In the genomic region with DNA sequence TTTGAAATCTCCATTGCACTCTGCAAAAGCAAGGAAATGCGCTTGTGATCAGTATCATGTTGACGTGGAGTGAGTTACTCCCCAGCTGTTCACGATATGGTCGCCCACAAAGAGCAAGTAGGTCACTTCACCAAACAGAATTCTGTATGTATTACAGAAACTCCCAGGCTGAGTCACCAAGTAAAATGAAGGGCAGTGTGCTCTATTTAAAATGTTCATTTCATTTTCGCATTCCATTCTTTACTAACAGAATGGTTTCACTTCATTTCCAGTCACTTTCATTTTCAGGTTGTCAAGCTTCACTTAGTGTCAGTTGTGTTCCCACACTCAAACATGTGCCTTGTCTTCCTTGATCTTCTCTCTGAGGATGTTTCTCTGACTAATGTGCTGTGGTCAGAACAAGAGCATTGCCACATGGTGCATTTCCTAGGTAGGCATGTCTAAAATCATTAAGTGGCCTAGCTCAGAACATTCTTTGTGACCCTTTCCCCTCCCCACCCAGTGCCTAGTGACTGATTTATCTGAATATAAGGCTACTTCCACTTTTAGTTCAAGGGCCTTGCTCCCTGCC, we compare ENCODE assay signal across 8 cellular contexts.
DNase-seq lines count a peak whose midpoint lies in the region; ATAC-seq, FAIRE-seq and TF ChIP-seq lines count a peak whose summit lies in the region.

No MANE protein-coding gene starts in this region.

- H3K4me3 Mint-ChIP-seq in activated naive CD4-positive, alpha-beta T cell treated with anti-CD3 and anti-CD28 coated beads for 36 hours = peak overlapping the region; percentile 11
- no peak overlapping the region for H3K4me3 Mint-ChIP-seq in GM23338

- H3K4me1 Mint-ChIP-seq in activated naive CD4-positive, alpha-beta T cell treated with anti-CD3 and anti-CD28 coated beads for 36 hours (ENCODE audit: low read depth) = peaks cover 48% of the 10 kb centered on the region
- peaks cover 13% of the 10 kb centered on the region for H3K4me1 Mint-ChIP-seq in GM23338

- H3K4me2 ChIP-seq in GM23338 = no peak overlapping the region

- CTCF ChIA-PET in activated naive CD4-positive, alpha-beta T cell treated with anti-CD3 and anti-CD28 coated beads for 36 hours (lab: Charles Lee) = interaction anchor here (0.6 to 1.6 kb wide), 5 partner anchors 15 to 577 kb away, joined by 3 to 5 read pairs (median 4); no protein-coding TSS in a partner anchor

- H3K9me2 ChIP-seq in GM23338 (ENCODE audit: insufficient read depth) = peaks cover 4% of the 10 kb centered on the region; the same call in 1 of the 2 replicates

- TF ChIP-seq CTCF in NB4 (IDR thresholded peaks at IDR 0.05; ENCODE audit: low read depth, low read length) (no peak), heart right ventricle (IDR thresholded peaks at IDR 0.05) (no peak), GM23338 (conservative IDR thresholded peaks at IDR 0.05; ENCODE audit: low read depth in 2 of 2) (no peak)

- H3K79me2 ChIP-seq in GM23338 (replicated peaks; ENCODE audit: insufficient read depth) = no peaks in the 10 kb centered on the region

- DNase-seq in GM18507 (ENCODE audit: extremely low spot score, insufficient read length, low read depth) (peak; percentile 50), NB4 (ENCODE audit: low read depth) (peak; percentile 87), heart right ventricle (peak in 1 of 2 donors; percentile 25), NCI-H2107 (lab: John Stamatoyannopoulos, UW) (no peak), GM23338 (ENCODE audit: low spot score) (no peak)
- peak; percentile 74 for DNase-seq in activated naive CD4-positive, alpha-beta T cell treated with anti-CD3 and anti-CD28 coated beads for 36 hours
- peak; percentile 18 for DNase-seq in stimulated activated CD4-positive, alpha-beta T cell treated with anti-CD3 and anti-CD28 coated beads, Interleukin-12 subunit alpha, Interleukin-12 subunit beta, amount 100 ng/mL, for 4 hours

- H3K9me3 Mint-ChIP-seq in activated naive CD4-positive, alpha-beta T cell treated with anti-CD3 and anti-CD28 coated beads for 36 hours = no peaks in the 10 kb centered on the region
- no peaks in the 10 kb centered on the region for H3K9me3 Mint-ChIP-seq in GM23338

- FAIRE-seq in GM18507 (lab: Jason Lieb, UNC) = peak; percentile 99

- intact Hi-C loops in activated naive CD4-positive, alpha-beta T cell treated with anti-CD3 and anti-CD28 coated beads for 36 hours (cut with micrococcal nuclease) = loop anchor here (1.0 to 2.0 kb wide), 9 partner anchors 21 to 608 kb away; a partner anchor contains a TSS
- intact Hi-C loops in heart right ventricle (cut with DNase I) = loop anchor here in 1 of 10 donors (10.0 kb wide), 1 partner anchor 256 kb away; no protein-coding TSS in a partner anchor

- peak; percentile 94 for ATAC-seq in HG02571 (IDR thresholded peaks at IDR 0.05; ENCODE audit: unreplicated experiment)
- ATAC-seq in heart right ventricle = peak in 7 of 8 donors; percentile 69 to 85 (median 74)
- ATAC-seq in GM23338 = no peak

- H3K27ac Mint-ChIP-seq in activated naive CD4-positive, alpha-beta T cell treated with anti-CD3 and anti-CD28 coated beads for 36 hours = peak overlapping the region; percentile 57
- no peak overlapping the region for H3K27ac Mint-ChIP-seq in GM23338

- no peaks in the 10 kb centered on the region for H3K9me3 ChIP-seq in heart right ventricle

- H3K36me3 ChIP-seq in heart right ventricle = no peaks in the 10 kb centered on the region
- H3K36me3 ChIP-seq in GM23338 (ENCODE audit: insufficient read depth) = no peaks in the 10 kb centered on the region

- no peak overlapping the region for H2AFZ ChIP-seq in GM23338

- H3F3A ChIP-seq in GM23338 (replicated peaks; ENCODE audit: low read depth) = no peaks in the 10 kb centered on the region

- TF ChIP-seq POLR2A in NB4 (IDR thresholded peaks at IDR 0.05; ENCODE audit: extremely low read depth, insufficient read length) = no peak

- no peaks in the 10 kb centered on the region for H3K36me3 Mint-ChIP-seq in activated naive CD4-positive, alpha-beta T cell treated with anti-CD3 and anti-CD28 coated beads for 36 hours (ENCODE audit: low read depth)
- no peaks in the 10 kb centered on the region for H3K36me3 Mint-ChIP-seq in GM23338 (ENCODE audit: low read depth)

- no peaks in the 10 kb centered on the region for H3K27me3 Mint-ChIP-seq in activated naive CD4-positive, alpha-beta T cell treated with anti-CD3 and anti-CD28 coated beads for 36 hours (ENCODE audit: low read depth)
- peaks cover 2% of the 10 kb centered on the region for H3K27me3 Mint-ChIP-seq in GM23338 (ENCODE audit: insufficient read depth, low read depth, poor library complexity)

- H3K4me3 ChIP-seq in NB4 (ENCODE audit: low read depth, low read length) (peak overlapping the region; percentile 33), heart right ventricle (peak overlapping the region in 6 of 10 donors; percentile 4 to 34 (median 18)), GM23338 (no peak overlapping the region)

- 50 to 65% methylated on average over 5 of the region's 5 CpGs for WGBS in heart right ventricle, 2 donors

- peak overlapping the region; percentile 9 to 81 (median 55) for H3K27ac ChIP-seq in heart right ventricle
- H3K27ac ChIP-seq in GM23338 (ENCODE audit: low read depth) = no peak overlapping the region

- H3K27me3 ChIP-seq in heart right ventricle = no peaks in the 10 kb centered on the region
- no peaks in the 10 kb centered on the region for H3K27me3 ChIP-seq in GM23338 (ENCODE audit: insufficient read depth)

- H3K4me1 ChIP-seq in heart right ventricle = peaks cover 0 to 55% (median 30%) of the 10 kb centered on the region in 9 donors
- no peaks in the 10 kb centered on the region; the same call in 1 of the 2 replicates for H3K4me1 ChIP-seq in GM23338 (ENCODE audit: insufficient read depth)

- H4K20me1 ChIP-seq in GM23338 (replicated peaks; ENCODE audit: insufficient read depth) = no peaks in the 10 kb centered on the region

TF ChIP-seq in GM23338, 12 proteins besides CTCF, POLR2A, EP300 and RAD21 (continues in another document):
- TF ChIP-seq, protein P1, sequence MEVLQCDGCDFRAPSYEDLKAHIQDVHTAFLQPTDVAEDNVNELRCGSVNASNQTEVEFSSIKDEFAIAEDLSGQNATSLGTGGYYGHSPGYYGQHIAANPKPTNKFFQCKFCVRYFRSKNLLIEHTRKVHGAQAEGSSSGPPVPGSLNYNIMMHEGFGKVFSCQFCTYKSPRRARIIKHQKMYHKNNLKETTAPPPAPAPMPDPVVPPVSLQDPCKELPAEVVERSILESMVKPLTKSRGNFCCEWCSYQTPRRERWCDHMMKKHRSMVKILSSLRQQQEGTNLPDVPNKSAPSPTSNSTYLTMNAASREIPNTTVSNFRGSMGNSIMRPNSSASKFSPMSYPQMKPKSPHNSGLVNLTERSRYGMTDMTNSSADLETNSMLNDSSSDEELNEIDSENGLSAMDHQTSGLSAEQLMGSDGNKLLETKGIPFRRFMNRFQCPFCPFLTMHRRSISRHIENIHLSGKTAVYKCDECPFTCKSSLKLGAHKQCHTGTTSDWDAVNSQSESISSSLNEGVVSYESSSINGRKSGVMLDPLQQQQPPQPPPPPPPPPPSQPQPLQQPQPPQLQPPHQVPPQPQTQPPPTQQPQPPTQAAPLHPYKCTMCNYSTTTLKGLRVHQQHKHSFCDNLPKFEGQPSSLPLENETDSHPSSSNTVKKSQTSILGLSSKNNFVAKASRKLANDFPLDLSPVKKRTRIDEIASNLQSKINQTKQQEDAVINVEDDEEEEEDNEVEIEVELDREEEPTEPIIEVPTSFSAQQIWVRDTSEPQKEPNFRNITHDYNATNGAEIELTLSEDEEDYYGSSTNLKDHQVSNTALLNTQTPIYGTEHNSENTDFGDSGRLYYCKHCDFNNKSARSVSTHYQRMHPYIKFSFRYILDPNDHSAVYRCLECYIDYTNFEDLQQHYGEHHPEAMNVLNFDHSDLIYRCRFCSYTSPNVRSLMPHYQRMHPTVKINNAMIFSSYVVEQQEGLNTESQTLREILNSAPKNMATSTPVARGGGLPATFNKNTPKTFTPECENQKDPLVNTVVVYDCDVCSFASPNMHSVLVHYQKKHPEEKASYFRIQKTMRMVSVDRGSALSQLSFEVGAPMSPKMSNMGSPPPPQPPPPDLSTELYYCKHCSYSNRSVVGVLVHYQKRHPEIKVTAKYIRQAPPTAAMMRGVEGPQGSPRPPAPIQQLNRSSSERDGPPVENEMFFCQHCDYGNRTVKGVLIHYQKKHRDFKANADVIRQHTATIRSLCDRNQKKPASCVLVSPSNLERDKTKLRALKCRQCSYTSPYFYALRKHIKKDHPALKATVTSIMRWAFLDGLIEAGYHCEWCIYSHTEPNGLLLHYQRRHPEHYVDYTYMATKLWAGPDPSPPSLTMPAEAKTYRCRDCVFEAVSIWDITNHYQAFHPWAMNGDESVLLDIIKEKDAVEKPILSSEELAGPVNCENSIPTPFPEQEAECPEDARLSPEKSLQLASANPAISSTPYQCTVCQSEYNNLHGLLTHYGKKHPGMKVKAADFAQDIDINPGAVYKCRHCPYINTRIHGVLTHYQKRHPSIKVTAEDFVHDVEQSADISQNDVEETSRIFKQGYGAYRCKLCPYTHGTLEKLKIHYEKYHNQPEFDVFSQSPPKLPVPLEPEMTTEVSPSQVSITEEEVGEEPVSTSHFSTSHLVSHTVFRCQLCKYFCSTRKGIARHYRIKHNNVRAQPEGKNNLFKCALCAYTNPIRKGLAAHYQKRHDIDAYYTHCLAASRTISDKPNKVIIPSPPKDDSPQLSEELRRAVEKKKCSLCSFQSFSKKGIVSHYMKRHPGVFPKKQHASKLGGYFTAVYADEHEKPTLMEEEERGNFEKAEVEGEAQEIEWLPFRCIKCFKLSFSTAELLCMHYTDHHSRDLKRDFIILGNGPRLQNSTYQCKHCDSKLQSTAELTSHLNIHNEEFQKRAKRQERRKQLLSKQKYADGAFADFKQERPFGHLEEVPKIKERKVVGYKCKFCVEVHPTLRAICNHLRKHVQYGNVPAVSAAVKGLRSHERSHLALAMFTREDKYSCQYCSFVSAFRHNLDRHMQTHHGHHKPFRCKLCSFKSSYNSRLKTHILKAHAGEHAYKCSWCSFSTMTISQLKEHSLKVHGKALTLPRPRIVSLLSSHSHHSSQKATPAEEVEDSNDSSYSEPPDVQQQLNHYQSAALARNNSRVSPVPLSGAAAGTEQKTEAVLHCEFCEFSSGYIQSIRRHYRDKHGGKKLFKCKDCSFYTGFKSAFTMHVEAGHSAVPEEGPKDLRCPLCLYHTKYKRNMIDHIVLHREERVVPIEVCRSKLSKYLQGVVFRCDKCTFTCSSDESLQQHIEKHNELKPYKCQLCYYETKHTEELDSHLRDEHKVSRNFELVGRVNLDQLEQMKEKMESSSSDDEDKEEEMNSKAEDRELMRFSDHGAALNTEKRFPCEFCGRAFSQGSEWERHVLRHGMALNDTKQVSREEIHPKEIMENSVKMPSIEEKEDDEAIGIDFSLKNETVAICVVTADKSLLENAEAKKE (CRISPR knock-in tag; IDR thresholded peaks at IDR 0.05) = no peak
- TF ChIP-seq ZNF331 (CRISPR knock-in tag; IDR thresholded peaks at IDR 0.05; ENCODE audit: low read depth) (no peak), JUNB (IDR thresholded peaks at IDR 0.05; ENCODE audit: unreplicated experiment) (no peak), STAT1 (IDR thresholded peaks at IDR 0.05; ENCODE audit: unreplicated experiment) (no peak), POLR2AphosphoS5 (IDR thresholded peaks at IDR 0.05; ENCODE audit: low read depth) (no peak), NANOG (IDR thresholded peaks at IDR 0.05; ENCODE audit: borderline replicate concordance) (no peak), CREB1 (CRISPR knock-in tag; IDR thresholded peaks at IDR 0.05; ENCODE audit: low read depth) (no peak)

Comparison
In these comparisons a context has a peak if more than half of its experiments do, and no peak if none do; other contexts are left out.
1. DNase-seq: peak in GM18507 (single experiment), NB4 (single experiment), activated naive CD4-positive, alpha-beta T cell treated with anti-CD3 and anti-CD28 coated beads for 36 hours (single experiment) and stimulated activated CD4-positive, alpha-beta T cell treated with anti-CD3 and anti-CD28 coated beads, Interleukin-12 subunit alpha, Interleukin-12 subunit beta, amount 100 ng/mL, for 4 hours (single experiment); none in NCI-H2107 (single experiment) and GM23338 (single experiment).